In genomic region chr10:5744849-5745248, GRCh38 we compare ENCODE assay signal across 26 cellular contexts.
"Had no signal": no experiment of that assay in that cellular context is flagged by ENCODE, and none has a peak within 500 bp of the region (broad histone marks: within the 10 kb centered on the region; RNA-seq: fewer than 3 reads in every experiment).

No MANE protein-coding gene starts in this region.

- H3K27me3 ChIP-seq: esophagus squamous epithelium, heart right ventricle, neutrophil had no signal

- H3K9me3 Mint-ChIP-seq: activated CD8-positive, alpha-beta T cell treated with anti-CD3 and anti-CD28 coated beads for 36 hours; activated naive CD4-positive, alpha-beta T cell treated with anti-CD3 and anti-CD28 coated beads, Interleukin-2, amount 10 ng/mL, durations not matched to agents 7 days and 5 days; activated T-cell treated with anti-CD3 and anti-CD28 coated beads, Interleukin-2, amount 50 U/mL, for 72 hours; dendritic cell treated with granulocyte-macrophage colony-stimulating factor and Interleukin-4, amounts not matched to agents 40 ng/mL and 50 ng/mL, for 4 days; nephron; stimulated activated memory B cell treated with anti-CD40 and anti-IgM and Interleukin-4, amounts not matched to agents 10 μg/mL and 1 μg/mL and 100 μg/mL, for 72 hours; stimulated activated naive CD8-positive, alpha-beta T cell treated with anti-CD3 and anti-CD28 coated beads, Interleukin-15, amount 100 ng/mL, for 72 hours had no signal

- ATAC-seq: activated CD8-positive, alpha-beta T cell treated with anti-CD3 and anti-CD28 coated beads for 36 hours; activated T-cell treated with anti-CD3 and anti-CD28 coated beads, Interleukin-2, amount 50 U/mL, for 72 hours; heart right ventricle; left lobe of liver; lower lobe of right lung; sciatic nerve; stimulated activated memory B cell treated with anti-CD40 and anti-IgM and Interleukin-4, amounts not matched to agents 10 μg/mL and 1 μg/mL and 100 μg/mL, for 72 hours; stimulated activated naive CD8-positive, alpha-beta T cell treated with anti-CD3 and anti-CD28 coated beads, Interleukin-15, amount 100 ng/mL, for 72 hours; T-helper 17 cell had no signal

- H3K4me3 Mint-ChIP-seq: activated CD8-positive, alpha-beta T cell treated with anti-CD3 and anti-CD28 coated beads for 36 hours; activated naive CD4-positive, alpha-beta T cell treated with anti-CD3 and anti-CD28 coated beads, Interleukin-2, amount 10 ng/mL, durations not matched to agents 7 days and 5 days; activated T-cell treated with anti-CD3 and anti-CD28 coated beads, Interleukin-2, amount 50 U/mL, for 72 hours; dendritic cell treated with granulocyte-macrophage colony-stimulating factor and Interleukin-4, amounts not matched to agents 40 ng/mL and 50 ng/mL, for 4 days; nephron; stimulated activated memory B cell treated with anti-CD40 and anti-IgM and Interleukin-4, amounts not matched to agents 10 μg/mL and 1 μg/mL and 100 μg/mL, for 72 hours; stimulated activated naive CD8-positive, alpha-beta T cell treated with anti-CD3 and anti-CD28 coated beads, Interleukin-15, amount 100 ng/mL, for 72 hours; T-helper 17 cell had no signal

- H3K4me1 Mint-ChIP-seq: nephron; stimulated activated naive CD8-positive, alpha-beta T cell treated with anti-CD3 and anti-CD28 coated beads, Interleukin-15, amount 100 ng/mL, for 72 hours had no signal

- DNase-seq: activated CD4-positive, alpha-beta T cell treated with anti-CD3 and anti-CD28 coated beads, Interleukin-2, amount 50 U/mL, for 1 hour; activated CD4-positive, CD25-positive, alpha-beta regulatory T cell treated with anti-CD3 and anti-CD28 coated beads, Interleukin-2, amount 50 U/mL, for 72 hours; activated CD8-positive, alpha-beta T cell treated with anti-CD3 and anti-CD28 coated beads for 36 hours; activated effector memory CD4-positive, alpha-beta T cell treated with Interleukin-2 at 50 U/mL for 16 hours; activated naive CD4-positive, alpha-beta T cell treated with anti-CD3 and anti-CD28 coated beads, Interleukin-2, amount 10 ng/mL, durations not matched to agents 7 days and 5 days; activated T-cell treated with anti-CD3 and anti-CD28 coated beads, Interleukin-2, amount 50 U/mL, for 72 hours; amygdala; caudate nucleus; esophagus squamous epithelium; foreskin melanocyte; heart right ventricle; lower lobe of right lung; mesenchymal stem cell; stimulated activated CD4-positive, alpha-beta T cell treated with anti-CD3 and anti-CD28 coated beads, Interleukin-4, amount 100 ng/mL, for 24 hours; stimulated activated naive CD8-positive, alpha-beta T cell treated with anti-CD3 and anti-CD28 coated beads, Interleukin-15, amount 100 ng/mL, for 72 hours; substantia nigra; T-helper 17 cell; T1000 had no signal

- H3K27me3 Mint-ChIP-seq: activated CD8-positive, alpha-beta T cell treated with anti-CD3 and anti-CD28 coated beads for 36 hours; activated naive CD4-positive, alpha-beta T cell treated with anti-CD3 and anti-CD28 coated beads, Interleukin-2, amount 10 ng/mL, durations not matched to agents 7 days and 5 days; dendritic cell treated with granulocyte-macrophage colony-stimulating factor and Interleukin-4, amounts not matched to agents 40 ng/mL and 50 ng/mL, for 4 days; stimulated activated memory B cell treated with anti-CD40 and anti-IgM and Interleukin-4, amounts not matched to agents 10 μg/mL and 1 μg/mL and 100 μg/mL, for 72 hours; stimulated activated naive CD8-positive, alpha-beta T cell treated with anti-CD3 and anti-CD28 coated beads, Interleukin-15, amount 100 ng/mL, for 72 hours; T-helper 17 cell had no signal

- H3K27ac ChIP-seq: epithelial cell of prostate, esophagus squamous epithelium, heart right ventricle, lower lobe of right lung, neutrophil, skin epidermis had no signal

- H3K27ac Mint-ChIP-seq: activated CD8-positive, alpha-beta T cell treated with anti-CD3 and anti-CD28 coated beads for 36 hours; activated naive CD4-positive, alpha-beta T cell treated with anti-CD3 and anti-CD28 coated beads, Interleukin-2, amount 10 ng/mL, durations not matched to agents 7 days and 5 days; dendritic cell treated with granulocyte-macrophage colony-stimulating factor and Interleukin-4, amounts not matched to agents 40 ng/mL and 50 ng/mL, for 4 days; nephron had no signal

- H3K4me1 ChIP-seq: esophagus squamous epithelium, lower lobe of right lung had no signal

- H3K9me3 ChIP-seq: esophagus squamous epithelium, heart right ventricle, lower lobe of right lung, neutrophil had no signal

- H3K4me3 ChIP-seq: esophagus squamous epithelium, heart right ventricle, lower lobe of right lung, skin epidermis had no signal
